ENCODE assay signal across 8 cellular contexts in genomic region chr12:54411398-54412241, GRCh38. TPM values are rescaled to one million over a fixed set of nuclear protein-coding genes. Genes with fewer than 3 reads are reported as not detected.
DNase-seq lines count a peak whose midpoint lies in the region; ATAC-seq, FAIRE-seq and TF ChIP-seq lines count a peak whose summit lies in the region.

No MANE protein-coding gene starts in this region.

- TF ChIP-seq CTCF in CD4-positive, alpha-beta T cell (IDR thresholded peaks at IDR 0.05) = no peak
- no peak for TF ChIP-seq CTCF in PC-9 (conservative IDR thresholded peaks at IDR 0.05)
- no peak for TF ChIP-seq CTCF in right atrium auricular region (IDR thresholded peaks at IDR 0.05)

- no peak overlapping the region for H2AFZ ChIP-seq in PC-9

- peaks cover 59% of the 10 kb centered on the region for H3K36me3 Mint-ChIP-seq in CD4-positive, alpha-beta T cell (ENCODE audit: low read depth)
- H3K36me3 Mint-ChIP-seq in activated naive CD8-positive, alpha-beta T cell treated with anti-CD3 and anti-CD28 coated beads for 36 hours = peaks cover 11% of the 10 kb centered on the region

- H3K27ac ChIP-seq in CD4-positive, alpha-beta T cell (ENCODE audit: low read depth, low read length) = peak overlapping the region; percentile 99
- H3K27ac ChIP-seq in PC-9 (peak overlapping the region; percentile 39; the same call in 1 of the 2 replicates), right atrium auricular region (peak overlapping the region; percentile 81 to 83)

- DNase-seq in CD4-positive, alpha-beta T cell = peak in 9 of 10 experiments; percentile 45 to 71 (median 63)
- DNase-seq in PC-9 (peak; percentile 30 to 76), right atrium auricular region (ENCODE audit: low spot score) (peak; percentile 90), HEK293T (ENCODE audit: extremely low spot score) (no peak), GM19239 (ENCODE audit: insufficient read length, low spot score) (no peak)
- DNase-seq in activated naive CD8-positive, alpha-beta T cell treated with anti-CD3 and anti-CD28 coated beads for 36 hours = peak; percentile 45
- DNase-seq in stimulated activated CD4-positive, alpha-beta T cell treated with anti-CD3 and anti-CD28 coated beads, Interleukin-1b, Interleukin-23, amount 100 ng/mL, for 48 hours = peak; percentile 62

- BruUV-seq in PC-9 (replicated peaks; lab: Mats Ljungman, UMichigan) = no TSS peak

- H3K27me3 Mint-ChIP-seq in CD4-positive, alpha-beta T cell = no peaks in the 10 kb centered on the region
- no peaks in the 10 kb centered on the region for H3K27me3 Mint-ChIP-seq in activated naive CD8-positive, alpha-beta T cell treated with anti-CD3 and anti-CD28 coated beads for 36 hours

- intact Hi-C loops in CD4-positive, alpha-beta T cell (cut with DNase I, micrococcal nuclease) = loop anchor here in 1 of 2 experiments (2.0 kb wide), 1 partner anchor 13 kb away; no protein-coding TSS in a partner anchor
- intact Hi-C loops in PC-9 (cut with micrococcal nuclease; ENCODE audit: unreplicated experiment) = no loop called here

- no peak for FAIRE-seq in GM19239 (lab: Jason Lieb, UNC)

- POLR2A ChIA-PET in CD4-positive, alpha-beta T cell (lab: Charles Lee) = interaction anchor here (0.8 to 4.2 kb wide), 4 partner anchors 11 to 131 kb away, joined by 3 to 52 read pairs (median 4); partner anchors contain the start of genes COPZ1 and HNRNPA1
- POLR2A ChIA-PET in PC-9 (lab: Charles Lee; ENCODE audit: unreplicated experiment) (interaction anchor here (0.6 kb wide), 2 partner anchors 41 to 435 kb away, joined by 3 read pairs; no protein-coding TSS in a partner anchor), HEK293T (lab: Yijun Ruan, JAX) (no interaction called here)

- 0 out of 2 replicates have a peak, but pooled peaks cover 4% of the 10 kb centered on the region for H3K36me3 ChIP-seq in PC-9 (ENCODE audit: low read depth)
- H3K36me3 ChIP-seq in right atrium auricular region = peaks cover 50% of the 10 kb centered on the region

- no peaks in the 10 kb centered on the region for H3K9me3 Mint-ChIP-seq in CD4-positive, alpha-beta T cell
- H3K9me3 Mint-ChIP-seq in activated naive CD8-positive, alpha-beta T cell treated with anti-CD3 and anti-CD28 coated beads for 36 hours = no peaks in the 10 kb centered on the region

- H4K20me1 ChIP-seq in PC-9 (ENCODE audit: insufficient read depth) = no peaks in the 10 kb centered on the region

- H3K4me3 ChIP-seq in PC-9 (no peak overlapping the region), right atrium auricular region (peak overlapping the region in 1 of 2 donors; percentile 5)

- peaks cover 28% of the 10 kb centered on the region; the same call in 1 of the 2 replicates for H3K79me2 ChIP-seq in PC-9 (ENCODE audit: low read depth)

- H3K9me2 ChIP-seq in PC-9 (ENCODE audit: insufficient read depth) = no peaks in the 10 kb centered on the region

- H3K4me1 Mint-ChIP-seq in CD4-positive, alpha-beta T cell (ENCODE audit: low read depth) = peaks cover 79% of the 10 kb centered on the region
- H3K4me1 Mint-ChIP-seq in activated naive CD8-positive, alpha-beta T cell treated with anti-CD3 and anti-CD28 coated beads for 36 hours = peaks cover 46% of the 10 kb centered on the region

- peak overlapping the region; percentile 78 for H3K4me3 Mint-ChIP-seq in CD4-positive, alpha-beta T cell
- peak overlapping the region; percentile 24 for H3K4me3 Mint-ChIP-seq in activated naive CD8-positive, alpha-beta T cell treated with anti-CD3 and anti-CD28 coated beads for 36 hours

- CTCF ChIA-PET in CD4-positive, alpha-beta T cell (lab: Charles Lee) = interaction anchor here (0.8 to 11.8 kb wide), 3 partner anchors 10 to 32 kb away, joined by 3 to 147 read pairs (median 10); no protein-coding TSS in a partner anchor
- CTCF ChIA-PET in PC-9 (lab: Charles Lee) (interaction anchor here (0.5 to 2.2 kb wide), 3 partner anchors 12 to 667 kb away, joined by 3 to 6 read pairs (median 5); partner anchors contain the start of gene COPZ1), HEK293T (lab: Yijun Ruan, JAX) (interaction anchor here (1.8 kb wide), 1 partner anchor 12 kb away, joined by 8 read pairs; no protein-coding TSS in a partner anchor)

- H3K27me3 ChIP-seq in CD4-positive, alpha-beta T cell (ENCODE audit: control insufficient read depth, insufficient read depth, low read length) = no peaks in the 10 kb centered on the region
- H3K27me3 ChIP-seq in PC-9 (ENCODE audit: insufficient read depth, low read depth) = no peaks in the 10 kb centered on the region
- no peaks in the 10 kb centered on the region for H3K27me3 ChIP-seq in right atrium auricular region

- peak overlapping the region; percentile 95 for H3K27ac Mint-ChIP-seq in CD4-positive, alpha-beta T cell
- H3K27ac Mint-ChIP-seq in activated naive CD8-positive, alpha-beta T cell treated with anti-CD3 and anti-CD28 coated beads for 36 hours = peak overlapping the region; percentile 77

- no peaks in the 10 kb centered on the region for H3K9me3 ChIP-seq in CD4-positive, alpha-beta T cell (ENCODE audit: control insufficient read depth, low read length)
- H3K9me3 ChIP-seq in PC-9 (ENCODE audit: insufficient read depth, low read depth) (no peaks in the 10 kb centered on the region), right atrium auricular region (no peaks in the 10 kb centered on the region)

- no peak overlapping the region for H3K4me2 ChIP-seq in PC-9

- H3K4me1 ChIP-seq in PC-9 (replicated peaks; ENCODE audit: insufficient read depth) = peaks cover 12% of the 10 kb centered on the region; the same call in 1 of the 2 replicates
- peaks cover 0 to 95% of the 10 kb centered on the region in 2 donors for H3K4me1 ChIP-seq in right atrium auricular region

- peaks cover 26% of the 10 kb centered on the region for H3F3A ChIP-seq in PC-9 (ENCODE audit: insufficient read depth, low read depth)

- ATAC-seq in CD4-positive, alpha-beta T cell (ENCODE audit: poor library complexity) = peak; percentile 46
- no peak for ATAC-seq in HG03108 (IDR thresholded peaks at IDR 0.05; ENCODE audit: unreplicated experiment)

TF ChIP-seq in HEK293T, 16 proteins besides CTCF, POLR2A, EP300 and RAD21:
- TF ChIP-seq TARDBP (IDR thresholded peaks at IDR 0.05) (no peak), SUZ12 (IDR thresholded peaks at IDR 0.05) (no peak), LEF1 (IDR thresholded peaks at IDR 0.05; ENCODE audit: borderline replicate concordance) (no peak), PKNOX1 (IDR thresholded peaks at IDR 0.05) (no peak), HDGF (IDR thresholded peaks at IDR 0.05; ENCODE audit: borderline replicate concordance) (no peak), L3MBTL2 (conservative IDR thresholded peaks at IDR 0.05) (no peak), CTBP1 (IDR thresholded peaks at IDR 0.05; ENCODE audit: borderline replicate concordance) (no peak), ZNF384 (IDR thresholded peaks at IDR 0.05) (no peak), FOXK2 (IDR thresholded peaks at IDR 0.05) (no peak), FOXA1 (IDR thresholded peaks at IDR 0.05) (no peak), ARNT (IDR thresholded peaks at IDR 0.05) (no peak), ELF4 (IDR thresholded peaks at IDR 0.05) (no peak), BHLHE40 (IDR thresholded peaks at IDR 0.05; ENCODE audit: borderline replicate concordance) (no peak), SP1 (IDR thresholded peaks at IDR 0.05) (no peak), NFRKB (IDR thresholded peaks at IDR 0.05) (no peak)

RNA-seq across cellular contexts. Expression of gene ITGA5, which starts 7.4 kb away (rescaled TPM):
- 100 to 1,000 TPM; 143 to 159 TPM for total RNA-seq in CD4-positive, alpha-beta T cell
- 26.7 and 28.4 TPM in 2 replicates for total RNA-seq in PC-9 (2021)
- 10 to 100 TPM; 18.3 to 20.1 TPM for total RNA-seq in activated naive CD8-positive, alpha-beta T cell treated with anti-CD3 and anti-CD28 coated beads for 36 hours
- 100 to 1,000 TPM in 1 of 2 donors, 10 to 100 TPM in 1; 80.5 to 144 TPM for total RNA-seq in right atrium auricular region

RNA-seq across cellular contexts. Expression of gene ZNF385A, which starts 27.1 kb away (rescaled TPM):
- total RNA-seq in CD4-positive, alpha-beta T cell = 1 to 10 TPM; 3.8 to 4.7 TPM
- total RNA-seq in PC-9 (2021) (17.2 and 18.0 TPM in 2 replicates), right atrium auricular region (10 to 100 TPM in 1 of 2 donors, 1 to 10 TPM in 1; 6.7 to 12.7 TPM)
- 1 to 10 TPM; 1.0 to 1.1 TPM for total RNA-seq in activated naive CD8-positive, alpha-beta T cell treated with anti-CD3 and anti-CD28 coated beads for 36 hours

RNA-seq across cellular contexts. Expression of gene GPR84, which starts 47.3 kb away (rescaled TPM):
- under 1 TPM; 0.27 to 0.53 TPM for total RNA-seq in CD4-positive, alpha-beta T cell
- total RNA-seq in PC-9 (2021) = not detected in 2 replicates
- total RNA-seq in activated naive CD8-positive, alpha-beta T cell treated with anti-CD3 and anti-CD28 coated beads for 36 hours = 1 to 10 TPM in 1 of 2 experiments, under 1 TPM in 1; 0.62 to 1.2 TPM
- total RNA-seq in right atrium auricular region = under 1 TPM in 1 of 2 donors, not detected in 1; 0.43 TPM

Comparison
In these comparisons a context has a peak if more than half of its experiments do, and no peak if none do; other contexts are left out.
1. DNase-seq: peak in CD4-positive, alpha-beta T cell (9 of 10), PC-9 (2 of 2), activated naive CD8-positive, alpha-beta T cell treated with anti-CD3 and anti-CD28 coated beads for 36 hours (single experiment), right atrium auricular region (single experiment) and stimulated activated CD4-positive, alpha-beta T cell treated with anti-CD3 and anti-CD28 coated beads, Interleukin-1b, Interleukin-23, amount 100 ng/mL, for 48 hours (single experiment); none in HEK293T (single experiment) and GM19239 (single experiment).
2. H3K27ac ChIP-seq: peak in every context shown above with its lines; median percentile 99 in CD4-positive, alpha-beta T cell; 82 in right atrium auricular region; 39 in PC-9.